In genomic region chr17:81514735-81515529, GRCh38 we compare ENCODE assay signal across 1 cellular context.
TF ChIP-seq lines count a peak whose summit lies in the region.

No MANE protein-coding gene starts in this region.

TF ChIP-seq in HEK293, 187 proteins besides CTCF, POLR2A, EP300 and RAD21 (continued from another document and continues in another):
- TF ChIP-seq ZBTB10 (tag by site-specific recombination; IDR thresholded peaks at IDR 0.05) (peak; percentile 75), SP7 (tag by site-specific recombination; IDR thresholded peaks at IDR 0.05) (peak; percentile 28; the same call in 1 of the 2 replicates), ZBTB48 (tag by site-specific recombination; IDR thresholded peaks at IDR 0.05) (no peak), ZNF148 (tag by site-specific recombination; IDR thresholded peaks at IDR 0.05; ENCODE audit: borderline replicate concordance) (no peak), ZNF214 (tag by site-specific recombination; IDR thresholded peaks at IDR 0.05; ENCODE audit: borderline replicate concordance) (no peak), ZNF433 (tag by site-specific recombination; IDR thresholded peaks at IDR 0.05; ENCODE audit: low read depth) (no peak), ZNF654 (tag by site-specific recombination; IDR thresholded peaks at IDR 0.05; ENCODE audit: low read depth) (no peak), ZNF211 (tag by site-specific recombination; IDR thresholded peaks at IDR 0.05; ENCODE audit: low read depth) (no peak), ZNF558 (tag by site-specific recombination; IDR thresholded peaks at IDR 0.05) (no peak), KLF7 (tag by site-specific recombination; IDR thresholded peaks at IDR 0.05; ENCODE audit: borderline replicate concordance) (peak; percentile 67; the same call in 1 of the 2 replicates), ZNF692 (tag by site-specific recombination; IDR thresholded peaks at IDR 0.05) (0 out of 2 replicates have a peak, but pooled peaks have one; percentile 13), ZNF416 (tag by site-specific recombination; IDR thresholded peaks at IDR 0.05) (no peak), OVOL3 (tag by site-specific recombination; IDR thresholded peaks at IDR 0.05) (no peak), ZNF280C (tag by site-specific recombination; IDR thresholded peaks at IDR 0.05) (no peak), ZNF518A (tag by site-specific recombination; conservative IDR thresholded peaks at IDR 0.05; ENCODE audit: low read depth) (no peak), ZNF366 (tag by site-specific recombination; conservative IDR thresholded peaks at IDR 0.05) (no peak), ZNF792 (tag by site-specific recombination; IDR thresholded peaks at IDR 0.05) (no peak), ZNF223 (tag by site-specific recombination; IDR thresholded peaks at IDR 0.05) (no peak), PBX3 (CRISPR knock-in tag; IDR thresholded peaks at IDR 0.05) (no peak), ZNF837 (tag by site-specific recombination; IDR thresholded peaks at IDR 0.05) (no peak), ZSCAN16 (tag by site-specific recombination; IDR thresholded peaks at IDR 0.05) (no peak), ZNF488 (tag by site-specific recombination; IDR thresholded peaks at IDR 0.05) (no peak), ZNF239 (tag by site-specific recombination; IDR thresholded peaks at IDR 0.05) (no peak), ZNF423 (tag by site-specific recombination; IDR thresholded peaks at IDR 0.05) (no peak), ZBTB20 (tag by site-specific recombination; IDR thresholded peaks at IDR 0.05) (peak; percentile 77), ZNF624 (tag by site-specific recombination; IDR thresholded peaks at IDR 0.05) (no peak), ZNF707 (tag by site-specific recombination; IDR thresholded peaks at IDR 0.05) (no peak), ZNF114 (tag by site-specific recombination; IDR thresholded peaks at IDR 0.05) (no peak), ZNF350 (tag by site-specific recombination; IDR thresholded peaks at IDR 0.05) (no peak), ZNF362 (tag by site-specific recombination; IDR thresholded peaks at IDR 0.05) (no peak), ZFP37 (tag by site-specific recombination; IDR thresholded peaks at IDR 0.05) (no peak), ZBTB1 (tag by site-specific recombination; IDR thresholded peaks at IDR 0.05) (no peak), ZNF621 (tag by site-specific recombination; IDR thresholded peaks at IDR 0.05) (no peak), ZNF555 (tag by site-specific recombination; conservative IDR thresholded peaks at IDR 0.05) (no peak), ZNF664 (tag by site-specific recombination; IDR thresholded peaks at IDR 0.05) (no peak), ZNF549 (tag by site-specific recombination; IDR thresholded peaks at IDR 0.05) (no peak), TCF7L2 (IDR thresholded peaks at IDR 0.05; ENCODE audit: borderline replicate concordance, low read depth, low read length) (no peak), ZNF510 (tag by site-specific recombination; IDR thresholded peaks at IDR 0.05; ENCODE audit: insufficient replicate concordance) (no peak), KLF16 (tag by site-specific recombination; IDR thresholded peaks at IDR 0.05) (peak; percentile 87), ZFHX2 (tag by site-specific recombination; conservative IDR thresholded peaks at IDR 0.05) (no peak), BCL11B (tag by site-specific recombination; IDR thresholded peaks at IDR 0.05; ENCODE audit: low read depth) (no peak), ZNF585B (tag by site-specific recombination; IDR thresholded peaks at IDR 0.05) (no peak), ZXDB (tag by site-specific recombination; IDR thresholded peaks at IDR 0.05) (no peak), ZNF580 (tag by site-specific recombination; IDR thresholded peaks at IDR 0.05) (no peak), ZNF169 (tag by site-specific recombination; IDR thresholded peaks at IDR 0.05) (no peak), KLF17 (tag by site-specific recombination; IDR thresholded peaks at IDR 0.05) (peak; percentile 64; the same call in 1 of the 2 replicates), ZNF391 (tag by site-specific recombination; IDR thresholded peaks at IDR 0.05; ENCODE audit: borderline replicate concordance, low read depth) (no peak)
